ENCODE assay signal across 14 cellular contexts in genomic region chr15:79595271-79595670, GRCh38.
DNase-seq lines count a peak whose midpoint lies in the region; ATAC-seq and TF ChIP-seq lines count a peak whose summit lies in the region.
"Had no signal": no experiment of that assay in that cellular context is flagged by ENCODE, and none has a peak within 500 bp of the region (broad histone marks: within the 10 kb centered on the region; RNA-seq: fewer than 3 reads in every experiment).

No MANE protein-coding gene starts in this region.

- H3K9me2 ChIP-seq in HCT116 (ENCODE audit: insufficient read depth): no peaks in the 10 kb centered on the region

- no peak for TF ChIP-seq RAD21 in HCT116 (IDR thresholded peaks at IDR 0.05; ENCODE audit: low read depth)

- no peak for DNase-seq in HCT116 (ENCODE audit: low read depth, low spot score)
- DNase-seq in NCI-H2171 treated with DMSO at 0.1 percent for 48 hours (lab: John Stamatoyannopoulos, UW): peak; percentile 95
- DNase-seq in SK-N-DZ (ENCODE audit: low spot score): peak; percentile 11
- peak; percentile 52 for DNase-seq in glutamatergic neuron
- no peak for DNase-seq in UCSD-AML1 (lab: John Stamatoyannopoulos, UW; ENCODE audit: unreplicated experiment)
- no peak for DNase-seq in NCI-H2081 treated with DMSO at 0.1 percent for 48 hours (lab: John Stamatoyannopoulos, UW)

- BruUV-seq in HCT116 (replicated peaks; lab: Mats Ljungman, UMichigan): no TSS peak

- POLR2A ChIA-PET in HCT116 (lab: Charles Lee): interaction anchor here (0.6 to 1.1 kb wide), 2 partner anchors 214 to 272 kb away, joined by 3 to 6 read pairs; no protein-coding TSS in a partner anchor

- peaks cover 8% of the 10 kb centered on the region for H3K9me3 Mint-ChIP-seq in glutamatergic neuron (ENCODE audit: unreplicated experiment)
- H3K9me3 Mint-ChIP-seq: H9 had no signal

- H4K20me1 ChIP-seq in HCT116 (ENCODE audit: insufficient read depth): no peaks in the 10 kb centered on the region

- no peaks in the 10 kb centered on the region for H3K4me1 ChIP-seq in HCT116 (ENCODE audit: control insufficient read depth in 1 of 2, insufficient read depth in 2 of 2, low read length in 2 of 2)
- H3K4me1 ChIP-seq: A549, Peyer's patch, SJCRH30 had no signal

- no peak for TF ChIP-seq POLR2A in HCT116 (IDR thresholded peaks at IDR 0.05; ENCODE audit: borderline replicate concordance, extremely low read depth, insufficient read depth, insufficient read length)

- peaks cover 9% of the 10 kb centered on the region for H3K27me3 Mint-ChIP-seq in glutamatergic neuron (ENCODE audit: unreplicated experiment)

- TF ChIP-seq CTCF in HCT116 (IDR thresholded peaks at IDR 0.05 in 2 of 3, conservative IDR thresholded peaks at IDR 0.05 in 1 of 3; ENCODE audit: borderline replicate concordance in 1 of 3, insufficient read depth in 1 of 3, low read depth in 2 of 3, low read length in 2 of 3) (no peak), glutamatergic neuron (IDR thresholded peaks at IDR 0.05; ENCODE audit: partially characterized antibody, unreplicated experiment) (no peak)

- H3K27me3 ChIP-seq in HCT116 (ENCODE audit: insufficient read depth, low read length): peaks cover 10% of the 10 kb centered on the region; the same call in 1 of the 2 replicates
- H3K27me3 ChIP-seq: Peyer's patch had no signal

- H3K27ac ChIP-seq in HCT116 (ENCODE audit: low read depth, low read length): no peak overlapping the region
- H3K27ac ChIP-seq: A549, Peyer's patch, SJCRH30 had no signal

- H3K9ac ChIP-seq in HCT116 (ENCODE audit: low read length): no peak overlapping the region

- peaks cover 33% of the 10 kb centered on the region for H3K4me1 Mint-ChIP-seq in glutamatergic neuron (ENCODE audit: low read depth, unreplicated experiment)
- H3K4me1 Mint-ChIP-seq: B cell had no signal

- H3K4me3 ChIP-seq in HCT116 (replicated peaks in 1 of 2; ENCODE audit: low read depth in 1 of 2, low read length in 2 of 2): no peak overlapping the region
- H3K4me3 ChIP-seq: A549, Peyer's patch had no signal

- RAD21 ChIA-PET in HCT116 (lab: Charles Lee; ENCODE audit: low non-redundant PET in 1 of 2, low total read pairs in 2 of 2, uncharacterized antibody in 2 of 2, unreplicated experiment in 2 of 2): interaction anchor here (1.1 to 1.6 kb wide), 3 partner anchors 9 to 214 kb away, joined by 6 to 22 read pairs (median 15); no protein-coding TSS in a partner anchor

- peak overlapping the region; percentile 50 for H3K4me3 Mint-ChIP-seq in glutamatergic neuron (ENCODE audit: unreplicated experiment)
- H3K4me3 Mint-ChIP-seq: B cell, CD14-positive monocyte, H9 had no signal

- no peaks in the 10 kb centered on the region for H3K79me2 ChIP-seq in HCT116 (ENCODE audit: insufficient read depth, low read length)

- no peaks in the 10 kb centered on the region for H3K9me3 ChIP-seq in HCT116 (ENCODE audit: control insufficient read depth in 1 of 2, insufficient read depth in 1 of 2, low read depth in 1 of 2, low read length in 2 of 2)
- H3K9me3 ChIP-seq: A549, Peyer's patch, SJCRH30 had no signal

- ATAC-seq in HCT116: no peak
- no peak for ATAC-seq in GM21381 (IDR thresholded peaks at IDR 0.05; ENCODE audit: unreplicated experiment)
- ATAC-seq in HG02884 (IDR thresholded peaks at IDR 0.05; ENCODE audit: unreplicated experiment): no peak

- H3K36me3 ChIP-seq in HCT116 (ENCODE audit: control insufficient read depth in 1 of 2, insufficient read depth in 2 of 2, low read length in 2 of 2): no peaks in the 10 kb centered on the region
- H3K36me3 ChIP-seq: Peyer's patch, SJCRH30 had no signal

- no peaks in the 10 kb centered on the region for H3K36me3 Mint-ChIP-seq in glutamatergic neuron (ENCODE audit: unreplicated experiment)
- H3K36me3 Mint-ChIP-seq: CD14-positive monocyte had no signal

- intact Hi-C loops in HCT116 (cut with micrococcal nuclease): loop anchor here (5.0 to 10.0 kb wide), 2 partner anchors 257 to 580 kb away; no protein-coding TSS in a partner anchor

- peak overlapping the region; percentile 99 for H2AFZ ChIP-seq in HCT116 (ENCODE audit: low read depth, low read length, poor library complexity, severe bottlenecking)

- H3K27ac Mint-ChIP-seq in glutamatergic neuron (ENCODE audit: unreplicated experiment): peak overlapping the region; percentile 97
- H3K27ac Mint-ChIP-seq: B cell, CD14-positive monocyte, H9 had no signal

- H3K4me2 ChIP-seq in HCT116 (ENCODE audit: low read length): no peak overlapping the region
- H3K4me2 ChIP-seq: A549 had no signal

- CTCF ChIA-PET in HCT116 (lab: Charles Lee): interaction anchor here (1.0 to 2.8 kb wide), 17 partner anchors 9 to 410 kb away, joined by 3 to 111 read pairs (median 7); no protein-coding TSS in a partner anchor

TF ChIP-seq in HCT116, 20 proteins besides CTCF, POLR2A, EP300 and RAD21:
- TF ChIP-seq CEBPB (IDR thresholded peaks at IDR 0.05; ENCODE audit: low read depth) (no peak), JUND (IDR thresholded peaks at IDR 0.05) (no peak), MAX (IDR thresholded peaks at IDR 0.05) (no peak), EZH2phosphoT487 (IDR thresholded peaks at IDR 0.05; ENCODE audit: borderline replicate concordance) (no peak), POLR2AphosphoS5 (IDR thresholded peaks at IDR 0.05; ENCODE audit: low read depth, low read length) (no peak), TCF7L2 (IDR thresholded peaks at IDR 0.05; ENCODE audit: borderline replicate concordance, extremely low read depth, insufficient read depth, insufficient read length) (no peak), FOSL1 (IDR thresholded peaks at IDR 0.05; ENCODE audit: low read depth) (no peak)
- TF ChIP-seq, protein P1, sequence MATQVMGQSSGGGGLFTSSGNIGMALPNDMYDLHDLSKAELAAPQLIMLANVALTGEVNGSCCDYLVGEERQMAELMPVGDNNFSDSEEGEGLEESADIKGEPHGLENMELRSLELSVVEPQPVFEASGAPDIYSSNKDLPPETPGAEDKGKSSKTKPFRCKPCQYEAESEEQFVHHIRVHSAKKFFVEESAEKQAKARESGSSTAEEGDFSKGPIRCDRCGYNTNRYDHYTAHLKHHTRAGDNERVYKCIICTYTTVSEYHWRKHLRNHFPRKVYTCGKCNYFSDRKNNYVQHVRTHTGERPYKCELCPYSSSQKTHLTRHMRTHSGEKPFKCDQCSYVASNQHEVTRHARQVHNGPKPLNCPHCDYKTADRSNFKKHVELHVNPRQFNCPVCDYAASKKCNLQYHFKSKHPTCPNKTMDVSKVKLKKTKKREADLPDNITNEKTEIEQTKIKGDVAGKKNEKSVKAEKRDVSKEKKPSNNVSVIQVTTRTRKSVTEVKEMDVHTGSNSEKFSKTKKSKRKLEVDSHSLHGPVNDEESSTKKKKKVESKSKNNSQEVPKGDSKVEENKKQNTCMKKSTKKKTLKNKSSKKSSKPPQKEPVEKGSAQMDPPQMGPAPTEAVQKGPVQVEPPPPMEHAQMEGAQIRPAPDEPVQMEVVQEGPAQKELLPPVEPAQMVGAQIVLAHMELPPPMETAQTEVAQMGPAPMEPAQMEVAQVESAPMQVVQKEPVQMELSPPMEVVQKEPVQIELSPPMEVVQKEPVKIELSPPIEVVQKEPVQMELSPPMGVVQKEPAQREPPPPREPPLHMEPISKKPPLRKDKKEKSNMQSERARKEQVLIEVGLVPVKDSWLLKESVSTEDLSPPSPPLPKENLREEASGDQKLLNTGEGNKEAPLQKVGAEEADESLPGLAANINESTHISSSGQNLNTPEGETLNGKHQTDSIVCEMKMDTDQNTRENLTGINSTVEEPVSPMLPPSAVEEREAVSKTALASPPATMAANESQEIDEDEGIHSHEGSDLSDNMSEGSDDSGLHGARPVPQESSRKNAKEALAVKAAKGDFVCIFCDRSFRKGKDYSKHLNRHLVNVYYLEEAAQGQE (IDR thresholded peaks at IDR 0.05; ENCODE audit: low read depth): no peak
- TF ChIP-seq, protein P2, sequence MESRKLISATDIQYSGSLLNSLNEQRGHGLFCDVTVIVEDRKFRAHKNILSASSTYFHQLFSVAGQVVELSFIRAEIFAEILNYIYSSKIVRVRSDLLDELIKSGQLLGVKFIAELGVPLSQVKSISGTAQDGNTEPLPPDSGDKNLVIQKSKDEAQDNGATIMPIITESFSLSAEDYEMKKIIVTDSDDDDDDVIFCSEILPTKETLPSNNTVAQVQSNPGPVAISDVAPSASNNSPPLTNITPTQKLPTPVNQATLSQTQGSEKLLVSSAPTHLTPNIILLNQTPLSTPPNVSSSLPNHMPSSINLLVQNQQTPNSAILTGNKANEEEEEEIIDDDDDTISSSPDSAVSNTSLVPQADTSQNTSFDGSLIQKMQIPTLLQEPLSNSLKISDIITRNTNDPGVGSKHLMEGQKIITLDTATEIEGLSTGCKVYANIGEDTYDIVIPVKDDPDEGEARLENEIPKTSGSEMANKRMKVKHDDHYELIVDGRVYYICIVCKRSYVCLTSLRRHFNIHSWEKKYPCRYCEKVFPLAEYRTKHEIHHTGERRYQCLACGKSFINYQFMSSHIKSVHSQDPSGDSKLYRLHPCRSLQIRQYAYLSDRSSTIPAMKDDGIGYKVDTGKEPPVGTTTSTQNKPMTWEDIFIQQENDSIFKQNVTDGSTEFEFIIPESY (IDR thresholded peaks at IDR 0.05; ENCODE audit: extremely low read depth, insufficient replicate concordance, low read length): no peak

Comparison
In these comparisons a context has a peak if more than half of its experiments do, and no peak if none do; other contexts are left out.
1. DNase-seq: peak in NCI-H2171 treated with DMSO at 0.1 percent for 48 hours (single experiment), SK-N-DZ (single experiment) and glutamatergic neuron (single experiment); none in HCT116 (single experiment), UCSD-AML1 (single experiment) and NCI-H2081 treated with DMSO at 0.1 percent for 48 hours (single experiment).